ENCODE assay signal across 1 cellular context in the genomic region with DNA sequence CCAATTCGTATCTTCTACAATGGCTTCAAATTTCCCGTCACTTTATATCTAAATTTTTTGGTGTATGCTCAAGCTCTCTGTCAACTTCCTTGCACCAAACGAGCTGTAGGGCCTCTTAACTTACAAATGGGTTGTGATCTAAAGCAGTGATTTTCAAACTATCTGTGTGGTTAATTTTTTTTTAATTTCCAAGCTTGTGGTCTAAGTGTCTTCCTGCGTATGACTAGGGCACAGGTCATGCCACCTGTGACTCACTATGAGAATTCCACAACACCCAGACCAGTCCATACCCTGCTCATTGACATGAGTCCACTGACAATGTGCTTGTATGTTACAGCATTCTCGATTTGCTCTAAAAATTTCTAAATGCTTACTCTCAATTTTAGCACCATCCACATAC. TPM values are rescaled to one million over a fixed set of nuclear protein-coding genes. Genes with fewer than 3 reads are reported as not detected.
"Had no signal": no experiment of that assay in that cellular context is flagged by ENCODE, and none has a peak within 500 bp of the region (broad histone marks: within the 10 kb centered on the region; RNA-seq: fewer than 3 reads in every experiment).

No MANE protein-coding gene starts in this region.

RNA-seq across cellular contexts. Expression of a gene that starts 49.2 kb away (rescaled TPM):
- total RNA-seq: PC-9 had no signal
